11 cellular contexts compared by ENCODE assay signal in genomic region chr10:95391570-95392249, GRCh38.
DNase-seq lines count a peak whose midpoint lies in the region; ATAC-seq and TF ChIP-seq lines count a peak whose summit lies in the region.
"Had no signal": no experiment of that assay in that cellular context is flagged by ENCODE, and none has a peak within 500 bp of the region (broad histone marks: within the 10 kb centered on the region; RNA-seq: fewer than 3 reads in every experiment).

No MANE protein-coding gene starts in this region.

- no peak overlapping the region for H2BK15ac ChIP-seq in H9 (ENCODE audit: low read depth, low read length)

- H3K18ac ChIP-seq in H9 (ENCODE audit: insufficient read length, low read depth, low read length) = no peak overlapping the region

- no peak overlapping the region for H3K27ac ChIP-seq in H9 (ENCODE audit: insufficient read length, low read depth, low read length)
- H3K27ac ChIP-seq in hepatocyte = no peak overlapping the region
- H3K27ac ChIP-seq: SJSA1 had no signal

- H2BK20ac ChIP-seq in H9 (ENCODE audit: low read depth, low read length, poor library complexity, severe bottlenecking) = no peak overlapping the region

- no peak overlapping the region for H3T11ph ChIP-seq in H9 (ENCODE audit: low read length)

- H3K4me2 ChIP-seq in H9 (ENCODE audit: insufficient read depth, insufficient read length, low read length) (no peak overlapping the region), hepatocyte (no peak overlapping the region)

- in situ Hi-C loops in ACHN (cut with HindIII; ENCODE audit: low pct_ligation_motif_present, low pct_unique_long_range_greater_than_20kb, low sequenced_read_pairs) = no loop called here

- H3K4me3 ChIP-seq in adipocyte (ENCODE audit: low read length) (peak overlapping the region; percentile 22), hepatocyte (no peak overlapping the region)
- H3K4me3 ChIP-seq: SJSA1 had no signal

- H3K36me3 ChIP-seq in adipocyte (ENCODE audit: control insufficient read depth, insufficient read depth, low read length, severe bottlenecking) (peaks cover 19% of the 10 kb centered on the region), hepatocyte (replicated peaks; ENCODE audit: insufficient read depth, low read depth) (no peaks in the 10 kb centered on the region)
- H3K36me3 ChIP-seq: SJSA1 had no signal

- no CpG with 5 or more reads among the region's 4 CpGs for WGBS in H9 (ENCODE audit: extremely low coverage, insufficient read length, low lambda C conversion rate)
- WGBS in hepatocyte (ENCODE audit: low lambda C conversion rate, missing lambda C conversion rate) = 25% methylated on average over 4 of the region's 4 CpGs

- H3K4me1 Mint-ChIP-seq in H9 = peaks cover 19 to 24% of the 10 kb centered on the region in 2 experiments
- H3K4me1 Mint-ChIP-seq in CD14-positive monocyte = peaks cover 14% of the 10 kb centered on the region
- H3K4me1 Mint-ChIP-seq in stimulated activated memory B cell treated with anti-CD40 and anti-IgM and Interleukin-4, amounts not matched to agents 10 μg/mL and 1 μg/mL and 100 μg/mL, for 72 hours = peaks cover 26% of the 10 kb centered on the region

- no peak for ATAC-seq in stimulated activated memory B cell treated with anti-CD40 and anti-IgM and Interleukin-4, amounts not matched to agents 10 μg/mL and 1 μg/mL and 100 μg/mL, for 72 hours

- H3K27me3 Mint-ChIP-seq in H9 (ENCODE audit: low read depth) (no peaks in the 10 kb centered on the region), CD14-positive monocyte (ENCODE audit: low read depth in 3 of 3) (peaks cover 0 to 1% (median 1%) of the 10 kb centered on the region in 3 donors)
- H3K27me3 Mint-ChIP-seq in stimulated activated memory B cell treated with anti-CD40 and anti-IgM and Interleukin-4, amounts not matched to agents 10 μg/mL and 1 μg/mL and 100 μg/mL, for 72 hours = peaks cover 27% of the 10 kb centered on the region

- H3K36me3 Mint-ChIP-seq in H9 (ENCODE audit: insufficient read depth in 1 of 3, low read depth in 3 of 3) (peaks cover 2 to 18% (median 8%) of the 10 kb centered on the region in 3 experiments; a peak in 2 of 7 replicates), CD14-positive monocyte (no peaks in the 10 kb centered on the region)
- H3K36me3 Mint-ChIP-seq in stimulated activated memory B cell treated with anti-CD40 and anti-IgM and Interleukin-4, amounts not matched to agents 10 μg/mL and 1 μg/mL and 100 μg/mL, for 72 hours = no peaks in the 10 kb centered on the region
- H3K36me3 Mint-ChIP-seq: naive B cell had no signal

- H3K9ac ChIP-seq in H9 (ENCODE audit: extremely low read depth, insufficient read length, low read length) = no peak overlapping the region
- H3K9ac ChIP-seq in adipocyte (ENCODE audit: low read length) = peak overlapping the region; percentile 79

- H3K9me3 ChIP-seq in H9 (ENCODE audit: control insufficient read depth, low read depth, low read length) = no peaks in the 10 kb centered on the region
- H3K9me3 ChIP-seq in adipocyte (ENCODE audit: control insufficient read depth, low read length) = no peaks in the 10 kb centered on the region
- H3K9me3 ChIP-seq in hepatocyte (ENCODE audit: low read depth) = no peaks in the 10 kb centered on the region
- H3K9me3 ChIP-seq: SJSA1 had no signal

- TF ChIP-seq CTCF in H9 (conservative IDR thresholded peaks at IDR 0.05) = peak; percentile 34; the same call in 1 of the 3 replicates
- peak; percentile 20 for TF ChIP-seq CTCF in hepatocyte (IDR thresholded peaks at IDR 0.05; ENCODE audit: poor library complexity)
- no peak for TF ChIP-seq CTCF in CD14-positive monocyte (IDR thresholded peaks at IDR 0.05)

- no peaks in the 10 kb centered on the region for H3K9me2 ChIP-seq in hepatocyte (replicated peaks; ENCODE audit: insufficient read depth)

- no peak overlapping the region for H4K91ac ChIP-seq in H9 (ENCODE audit: insufficient read length, low read depth, low read length)

- H3K79me1 ChIP-seq in H9 (ENCODE audit: insufficient read depth, low read depth, low read length, poor library complexity, severe bottlenecking) = no peaks in the 10 kb centered on the region

- H3K14ac ChIP-seq in H9 (ENCODE audit: insufficient read depth, low read length) = no peak overlapping the region

- H3K4me3 Mint-ChIP-seq in H9 (peak overlapping the region in 1 of 2 experiments; percentile 17; a peak in 1 of 5 replicates), CD14-positive monocyte (no peak overlapping the region)
- H3K4me3 Mint-ChIP-seq in stimulated activated memory B cell treated with anti-CD40 and anti-IgM and Interleukin-4, amounts not matched to agents 10 μg/mL and 1 μg/mL and 100 μg/mL, for 72 hours = no peak overlapping the region
- H3K4me3 Mint-ChIP-seq: naive B cell had no signal

- H2BK120ac ChIP-seq in H9 (ENCODE audit: low read depth, low read length, poor library complexity, severe bottlenecking) = no peak overlapping the region

- H3K4me1 ChIP-seq in H9 (ENCODE audit: insufficient read depth, low read length) (0 out of 2 replicates have a peak, but pooled peaks cover 2% of the 10 kb centered on the region), adipocyte (ENCODE audit: control insufficient read depth, insufficient read depth, low read length) (peaks cover 78% of the 10 kb centered on the region), hepatocyte (ENCODE audit: insufficient read depth) (peaks cover 20% of the 10 kb centered on the region)
- H3K4me1 ChIP-seq: SJSA1 had no signal

- H3K27ac Mint-ChIP-seq in H9 (no peak overlapping the region; a peak in 1 of 7 replicates), CD14-positive monocyte (no peak overlapping the region)
- no peak overlapping the region for H3K27ac Mint-ChIP-seq in stimulated activated memory B cell treated with anti-CD40 and anti-IgM and Interleukin-4, amounts not matched to agents 10 μg/mL and 1 μg/mL and 100 μg/mL, for 72 hours

- H3K9me3 Mint-ChIP-seq in H9 = no peaks in the 10 kb centered on the region
- peaks cover 0 to 3% (median 0%) of the 10 kb centered on the region in 7 donors for H3K9me3 Mint-ChIP-seq in CD14-positive monocyte
- no peaks in the 10 kb centered on the region for H3K9me3 Mint-ChIP-seq in stimulated activated memory B cell treated with anti-CD40 and anti-IgM and Interleukin-4, amounts not matched to agents 10 μg/mL and 1 μg/mL and 100 μg/mL, for 72 hours
- H3K9me3 Mint-ChIP-seq: naive B cell had no signal

- no peak overlapping the region for H4K8ac ChIP-seq in H9 (replicated peaks; ENCODE audit: insufficient read length, low read depth, low read length)

- DNase-seq in ACHN (peak; percentile 44), H9 (peak; percentile 67), adipocyte (ENCODE audit: low read depth) (peak; percentile 50), hepatocyte (ENCODE audit: low spot score) (peak; percentile 78), NAMALWA (ENCODE audit: low spot score) (no peak), CD14-positive monocyte (ENCODE audit: low spot score) (no peak), COLO668 (lab: John Stamatoyannopoulos, UW; ENCODE audit: unreplicated experiment) (no peak)
- DNase-seq: GF-D8, naive B cell had no signal

- H2AFZ ChIP-seq in H9 (ENCODE audit: low read length) = no peak overlapping the region
- no peak overlapping the region for H2AFZ ChIP-seq in hepatocyte

- no peak overlapping the region for H4K5ac ChIP-seq in H9 (ENCODE audit: insufficient read length, low read depth, low read length)

- no peak overlapping the region for H3K23ac ChIP-seq in H9 (ENCODE audit: insufficient read length, low read depth, low read length)

- H3K79me2 ChIP-seq in H9 (ENCODE audit: insufficient read depth, low read length) (no peaks in the 10 kb centered on the region), hepatocyte (no peaks in the 10 kb centered on the region)

- H2BK5ac ChIP-seq in H9 (ENCODE audit: insufficient read length, low read length) = no peak overlapping the region

- no peaks in the 10 kb centered on the region for H3K27me3 ChIP-seq in H9 (ENCODE audit: insufficient read depth, low read length)
- H3K27me3 ChIP-seq in adipocyte (replicated peaks; ENCODE audit: control insufficient read depth, insufficient read depth, low read length) = no peaks in the 10 kb centered on the region
- H3K27me3 ChIP-seq in hepatocyte = no peaks in the 10 kb centered on the region

- H3K4ac ChIP-seq in H9 (ENCODE audit: low read depth, low read length) = no peak overlapping the region

- H2BK12ac ChIP-seq in H9 (ENCODE audit: insufficient read length, low read depth, low read length) = no peak overlapping the region

- no peak overlapping the region for H3K56ac ChIP-seq in H9 (ENCODE audit: insufficient read length, low read depth, low read length)

- intact Hi-C loops in CD14-positive monocyte (cut with micrococcal nuclease) = no loop called here

- H4K20me1 ChIP-seq in H9 (ENCODE audit: control insufficient read depth, insufficient read depth, insufficient read length) (no peaks in the 10 kb centered on the region), hepatocyte (ENCODE audit: insufficient read depth, poor library complexity, severe bottlenecking) (no peaks in the 10 kb centered on the region)

- H2AK5ac ChIP-seq in H9 (ENCODE audit: insufficient read length, low read length) = no peak overlapping the region

- no peaks in the 10 kb centered on the region for H3K23me2 ChIP-seq in H9 (ENCODE audit: insufficient read length, low read depth, low read length, poor library complexity, severe bottlenecking)

Comparison
In these comparisons a context has a peak if more than half of its experiments do, and no peak if none do; other contexts are left out.
1. DNase-seq: peak in ACHN (single experiment), H9 (single experiment), adipocyte (single experiment) and hepatocyte (single experiment); none in NAMALWA (single experiment), CD14-positive monocyte (single experiment) and COLO668 (single experiment).